ENCODE assay signal across 3 cellular contexts in the genomic region with DNA sequence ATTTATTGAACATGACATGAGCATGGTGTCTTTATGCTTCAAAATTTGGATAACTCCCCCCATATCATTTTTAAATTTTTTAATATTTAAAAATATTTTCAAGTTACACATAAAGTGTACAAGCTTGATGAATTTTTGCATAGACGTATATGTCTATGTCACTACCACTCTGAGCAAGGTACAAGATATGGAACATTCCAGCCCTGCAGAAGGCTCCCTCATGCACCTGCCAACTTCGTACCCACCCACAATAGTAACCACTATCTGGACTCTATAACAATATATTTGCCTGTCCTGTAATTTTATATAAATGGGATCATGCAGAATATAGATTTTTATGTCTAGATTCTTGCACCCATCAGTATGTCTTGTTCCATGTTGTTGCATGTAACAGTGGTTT.
TF ChIP-seq lines count a peak whose summit lies in the region.

No MANE protein-coding gene starts in this region.

TF ChIP-seq in K562, 482 proteins besides CTCF, POLR2A, EP300 and RAD21:
- TF ChIP-seq HIVEP1 (CRISPR knock-in tag; IDR thresholded peaks at IDR 0.05): no peak
- TF ChIP-seq ZKSCAN1 (IDR thresholded peaks at IDR 0.05; ENCODE audit: low read depth, low read length): no peak
- TF ChIP-seq ZNF347 (CRISPR knock-in tag; IDR thresholded peaks at IDR 0.05; ENCODE audit: low read depth): no peak
- no peak for TF ChIP-seq ZNF140 (CRISPR knock-in tag; IDR thresholded peaks at IDR 0.05)
- TF ChIP-seq ATF2 (CRISPR knock-in tag; IDR thresholded peaks at IDR 0.05): no peak
- TF ChIP-seq, protein P1, sequence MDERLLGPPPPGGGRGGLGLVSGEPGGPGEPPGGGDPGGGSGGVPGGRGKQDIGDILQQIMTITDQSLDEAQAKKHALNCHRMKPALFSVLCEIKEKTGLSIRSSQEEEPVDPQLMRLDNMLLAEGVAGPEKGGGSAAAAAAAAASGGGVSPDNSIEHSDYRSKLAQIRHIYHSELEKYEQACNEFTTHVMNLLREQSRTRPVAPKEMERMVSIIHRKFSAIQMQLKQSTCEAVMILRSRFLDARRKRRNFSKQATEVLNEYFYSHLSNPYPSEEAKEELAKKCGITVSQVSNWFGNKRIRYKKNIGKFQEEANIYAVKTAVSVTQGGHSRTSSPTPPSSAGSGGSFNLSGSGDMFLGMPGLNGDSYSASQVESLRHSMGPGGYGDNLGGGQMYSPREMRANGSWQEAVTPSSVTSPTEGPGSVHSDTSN (CRISPR knock-in tag; IDR thresholded peaks at IDR 0.05; ENCODE audit: low read depth): no peak
- TF ChIP-seq, protein P1 (tag; conservative IDR thresholded peaks at IDR 0.05; ENCODE audit: low read depth): no peak
- TF ChIP-seq HDGF (IDR thresholded peaks at IDR 0.05): no peak
- no peak for TF ChIP-seq SIX5 (IDR thresholded peaks at IDR 0.05; ENCODE audit: borderline replicate concordance in 1 of 2, insufficient read depth in 1 of 2, low read depth in 1 of 2, low read length in 2 of 2)
- TF ChIP-seq ZC3H11A (IDR thresholded peaks at IDR 0.05; ENCODE audit: low read depth, low read length): no peak
- no peak for TF ChIP-seq TEAD4 (IDR thresholded peaks at IDR 0.05; ENCODE audit: low read length)
- TF ChIP-seq TEAD4 (CRISPR knock-in tag; IDR thresholded peaks at IDR 0.05; ENCODE audit: borderline replicate concordance): no peak
- TF ChIP-seq, protein P2, sequence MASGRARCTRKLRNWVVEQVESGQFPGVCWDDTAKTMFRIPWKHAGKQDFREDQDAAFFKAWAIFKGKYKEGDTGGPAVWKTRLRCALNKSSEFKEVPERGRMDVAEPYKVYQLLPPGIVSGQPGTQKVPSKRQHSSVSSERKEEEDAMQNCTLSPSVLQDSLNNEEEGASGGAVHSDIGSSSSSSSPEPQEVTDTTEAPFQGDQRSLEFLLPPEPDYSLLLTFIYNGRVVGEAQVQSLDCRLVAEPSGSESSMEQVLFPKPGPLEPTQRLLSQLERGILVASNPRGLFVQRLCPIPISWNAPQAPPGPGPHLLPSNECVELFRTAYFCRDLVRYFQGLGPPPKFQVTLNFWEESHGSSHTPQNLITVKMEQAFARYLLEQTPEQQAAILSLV (tag; IDR thresholded peaks at IDR 0.05): no peak
- TF ChIP-seq ILF3 (IDR thresholded peaks at IDR 0.05; ENCODE audit: borderline replicate concordance): no peak
TF ChIP-seq in K562: peak in this region for 0.

TF ChIP-seq in SK-N-SH, 30 proteins besides CTCF, POLR2A, EP300 and RAD21:
- TF ChIP-seq MAX (IDR thresholded peaks at IDR 0.05; ENCODE audit: low read depth) (no peak), ZBTB33 (IDR thresholded peaks at IDR 0.05; ENCODE audit: borderline replicate concordance, low read depth) (no peak), NFIC (IDR thresholded peaks at IDR 0.05; ENCODE audit: borderline replicate concordance) (no peak), POLR2AphosphoS5 (IDR thresholded peaks at IDR 0.05; ENCODE audit: low read depth, low read length) (no peak), GATA2 (CRISPR knock-in tag; IDR thresholded peaks at IDR 0.05) (no peak)
- TF ChIP-seq, protein P3, sequence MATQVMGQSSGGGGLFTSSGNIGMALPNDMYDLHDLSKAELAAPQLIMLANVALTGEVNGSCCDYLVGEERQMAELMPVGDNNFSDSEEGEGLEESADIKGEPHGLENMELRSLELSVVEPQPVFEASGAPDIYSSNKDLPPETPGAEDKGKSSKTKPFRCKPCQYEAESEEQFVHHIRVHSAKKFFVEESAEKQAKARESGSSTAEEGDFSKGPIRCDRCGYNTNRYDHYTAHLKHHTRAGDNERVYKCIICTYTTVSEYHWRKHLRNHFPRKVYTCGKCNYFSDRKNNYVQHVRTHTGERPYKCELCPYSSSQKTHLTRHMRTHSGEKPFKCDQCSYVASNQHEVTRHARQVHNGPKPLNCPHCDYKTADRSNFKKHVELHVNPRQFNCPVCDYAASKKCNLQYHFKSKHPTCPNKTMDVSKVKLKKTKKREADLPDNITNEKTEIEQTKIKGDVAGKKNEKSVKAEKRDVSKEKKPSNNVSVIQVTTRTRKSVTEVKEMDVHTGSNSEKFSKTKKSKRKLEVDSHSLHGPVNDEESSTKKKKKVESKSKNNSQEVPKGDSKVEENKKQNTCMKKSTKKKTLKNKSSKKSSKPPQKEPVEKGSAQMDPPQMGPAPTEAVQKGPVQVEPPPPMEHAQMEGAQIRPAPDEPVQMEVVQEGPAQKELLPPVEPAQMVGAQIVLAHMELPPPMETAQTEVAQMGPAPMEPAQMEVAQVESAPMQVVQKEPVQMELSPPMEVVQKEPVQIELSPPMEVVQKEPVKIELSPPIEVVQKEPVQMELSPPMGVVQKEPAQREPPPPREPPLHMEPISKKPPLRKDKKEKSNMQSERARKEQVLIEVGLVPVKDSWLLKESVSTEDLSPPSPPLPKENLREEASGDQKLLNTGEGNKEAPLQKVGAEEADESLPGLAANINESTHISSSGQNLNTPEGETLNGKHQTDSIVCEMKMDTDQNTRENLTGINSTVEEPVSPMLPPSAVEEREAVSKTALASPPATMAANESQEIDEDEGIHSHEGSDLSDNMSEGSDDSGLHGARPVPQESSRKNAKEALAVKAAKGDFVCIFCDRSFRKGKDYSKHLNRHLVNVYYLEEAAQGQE (IDR thresholded peaks at IDR 0.05; ENCODE audit: low read depth, low read length): no peak

TF ChIP-seq in HepG2, 621 proteins besides CTCF, POLR2A, EP300 and RAD21:
- TF ChIP-seq, protein P4, sequence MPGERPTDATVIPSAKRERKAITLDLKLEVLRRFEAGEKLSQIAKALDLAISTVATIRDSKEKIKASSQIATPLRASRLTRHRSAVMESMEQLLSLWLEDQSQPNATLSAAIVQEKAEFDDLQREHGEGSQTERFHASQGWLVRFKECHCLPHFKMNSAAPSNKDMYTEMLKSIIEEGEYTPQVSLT (CRISPR knock-in tag; IDR thresholded peaks at IDR 0.05; ENCODE audit: borderline replicate concordance, low read depth): no peak
- no peak for TF ChIP-seq XBP1 (CRISPR knock-in tag; IDR thresholded peaks at IDR 0.05)
- TF ChIP-seq, protein P5, sequence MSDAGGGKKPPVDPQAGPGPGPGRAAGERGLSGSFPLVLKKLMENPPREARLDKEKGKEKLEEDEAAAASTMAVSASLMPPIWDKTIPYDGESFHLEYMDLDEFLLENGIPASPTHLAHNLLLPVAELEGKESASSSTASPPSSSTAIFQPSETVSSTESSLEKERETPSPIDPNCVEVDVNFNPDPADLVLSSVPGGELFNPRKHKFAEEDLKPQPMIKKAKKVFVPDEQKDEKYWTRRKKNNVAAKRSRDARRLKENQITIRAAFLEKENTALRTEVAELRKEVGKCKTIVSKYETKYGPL (CRISPR knock-in tag; IDR thresholded peaks at IDR 0.05): no peak
- TF ChIP-seq E2F1 (CRISPR knock-in tag; IDR thresholded peaks at IDR 0.05): no peak
- TF ChIP-seq ZNF292 (CRISPR knock-in tag; IDR thresholded peaks at IDR 0.05; ENCODE audit: borderline replicate concordance, low read depth): no peak
- no peak for TF ChIP-seq ZFP90 (CRISPR knock-in tag; IDR thresholded peaks at IDR 0.05; ENCODE audit: borderline replicate concordance)
- TF ChIP-seq FOXJ3 (CRISPR knock-in tag; IDR thresholded peaks at IDR 0.05; ENCODE audit: borderline replicate concordance): no peak
- TF ChIP-seq, protein P6, sequence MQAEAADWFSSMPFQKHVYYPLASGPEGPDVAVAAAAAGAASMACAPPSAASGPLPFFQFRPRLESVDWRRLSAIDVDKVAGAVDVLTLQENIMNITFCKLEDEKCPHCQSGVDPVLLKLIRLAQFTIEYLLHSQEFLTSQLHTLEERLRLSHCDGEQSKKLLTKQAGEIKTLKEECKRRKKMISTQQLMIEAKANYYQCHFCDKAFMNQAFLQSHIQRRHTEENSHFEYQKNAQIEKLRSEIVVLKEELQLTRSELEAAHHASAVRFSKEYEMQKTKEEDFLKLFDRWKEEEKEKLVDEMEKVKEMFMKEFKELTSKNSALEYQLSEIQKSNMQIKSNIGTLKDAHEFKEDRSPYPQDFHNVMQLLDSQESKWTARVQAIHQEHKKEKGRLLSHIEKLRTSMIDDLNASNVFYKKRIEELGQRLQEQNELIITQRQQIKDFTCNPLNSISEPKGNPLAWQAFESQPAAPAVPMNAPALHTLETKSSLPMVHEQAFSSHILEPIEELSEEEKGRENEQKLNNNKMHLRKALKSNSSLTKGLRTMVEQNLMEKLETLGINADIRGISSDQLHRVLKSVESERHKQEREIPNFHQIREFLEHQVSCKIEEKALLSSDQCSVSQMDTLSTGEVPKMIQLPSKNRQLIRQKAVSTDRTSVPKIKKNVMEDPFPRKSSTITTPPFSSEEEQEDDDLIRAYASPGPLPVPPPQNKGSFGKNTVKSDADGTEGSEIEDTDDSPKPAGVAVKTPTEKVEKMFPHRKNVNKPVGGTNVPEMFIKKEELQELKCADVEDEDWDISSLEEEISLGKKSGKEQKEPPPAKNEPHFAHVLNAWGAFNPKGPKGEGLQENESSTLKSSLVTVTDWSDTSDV (CRISPR knock-in tag; IDR thresholded peaks at IDR 0.05): no peak
- TF ChIP-seq, protein P3 (IDR thresholded peaks at IDR 0.05; ENCODE audit: borderline replicate concordance in 1 of 2, low read depth in 1 of 2, low read length in 2 of 2): no peak
- TF ChIP-seq MXD1 (CRISPR knock-in tag; IDR thresholded peaks at IDR 0.05): no peak
TF ChIP-seq in HepG2: peak in this region for 0.
